11 cellular contexts compared by ENCODE assay signal in the genomic region with DNA sequence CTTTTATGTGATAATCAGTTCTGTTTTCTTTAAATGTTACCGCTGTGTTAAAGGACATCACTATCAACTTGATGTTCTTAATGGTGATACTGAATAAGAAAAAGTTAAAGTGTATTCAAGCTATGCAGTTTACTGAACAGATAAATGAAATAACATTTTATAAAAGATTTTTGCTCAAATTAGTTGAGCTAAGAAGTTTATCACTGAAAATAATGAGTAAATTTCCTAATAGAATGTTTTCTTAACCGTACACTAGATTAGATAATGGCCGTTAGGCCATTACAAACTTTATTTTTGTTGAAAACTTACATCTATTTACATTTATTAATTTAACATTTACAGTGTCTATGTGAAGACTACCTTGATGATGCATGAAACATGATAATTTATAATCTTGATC. TPM values are rescaled to one million over a fixed set of nuclear protein-coding genes. Genes with fewer than 3 reads are reported as not detected.
A peak's percentile ranks its signal among the peaks of the same experiment; 100 is the strongest.
DNase-seq lines count a peak whose midpoint lies in the region; ATAC-seq, FAIRE-seq and TF ChIP-seq lines count a peak whose summit lies in the region.
"Had no signal": no experiment of that assay in that cellular context is flagged by ENCODE, and none has a peak within 500 bp of the region (broad histone marks: within the 10 kb centered on the region; RNA-seq: fewer than 3 reads in every experiment).

No MANE protein-coding gene starts in this region.

- peaks cover 18 to 49% of the 10 kb centered on the region in 2 donors for H3K36me3 Mint-ChIP-seq in activated naive CD4-positive, alpha-beta T cell treated with anti-CD3 and anti-CD28 coated beads, Interleukin-2, amount 50 U/mL, for 72 hours
- H3K36me3 Mint-ChIP-seq in naive thymus-derived CD4-positive, alpha-beta T cell, result peaks cover 0 to 44% (median 14%) of the 10 kb centered on the region in 5 donors
- peaks cover 76% of the 10 kb centered on the region for H3K36me3 Mint-ChIP-seq in nephron progenitor cell (ENCODE audit: low read depth)

- TF ChIP-seq POLR2A in A549 (IDR thresholded peaks at IDR 0.05; ENCODE audit: low read length) (no peak), GM12892 (IDR thresholded peaks at IDR 0.05; ENCODE audit: low read depth, low read length) (no peak)

- no peaks in the 10 kb centered on the region for H3K27me3 ChIP-seq in naive thymus-derived CD4-positive, alpha-beta T cell (ENCODE audit: control insufficient read depth in 2 of 2, insufficient read depth in 2 of 2, low read length in 2 of 2)
- H3K27me3 ChIP-seq: MG63 had no signal

- no peak for TF ChIP-seq EP300 in A549 (IDR thresholded peaks at IDR 0.05)

- H3K27me3 Mint-ChIP-seq in naive thymus-derived CD4-positive, alpha-beta T cell, result no peaks in the 10 kb centered on the region
- H3K27me3 Mint-ChIP-seq in nephron progenitor cell (ENCODE audit: low read depth, poor library complexity), result no peaks in the 10 kb centered on the region

- DNase-seq in A549 (ENCODE audit: low read depth in 1 of 2, low spot score in 1 of 2) (no peak), GM12892 (ENCODE audit: insufficient read length) (no peak), nephron progenitor cell (no peak), cerebellum (ENCODE audit: low spot score) (no peak)
- no peak for DNase-seq in activated naive CD4-positive, alpha-beta T cell treated with anti-CD3 and anti-CD28 coated beads, Interleukin-2, amount 50 U/mL, for 72 hours (ENCODE audit: low spot score in 2 of 2)
- DNase-seq in naive thymus-derived CD4-positive, alpha-beta T cell, result no peak
- DNase-seq in effector CD4-positive, alpha-beta T cell, result no peak
- DNase-seq: C1 segment of cervical spinal cord, MG63, PC-9 had no signal

- intact Hi-C loops in naive thymus-derived CD4-positive, alpha-beta T cell (cut with micrococcal nuclease), result loop anchor here (5.0 to 10.0 kb wide), 3 partner anchors 572 to 1494 kb away; partner anchors contain the start of genes ARHGDIB (in 2 of the 2) and STRAP (in 1 of the 2)

- CTCF ChIA-PET in A549 (lab: Yijun Ruan, JAX), result no interaction called here
- CTCF ChIA-PET in naive thymus-derived CD4-positive, alpha-beta T cell (lab: Charles Lee), result interaction anchor here (0.6 kb wide), 1 partner anchor 50 kb away, joined by 3 read pairs; no protein-coding TSS in a partner anchor

- FAIRE-seq in A549 (lab: Jason Lieb, UNC) (peak; percentile 18), GM12892 (lab: Jason Lieb, UNC) (peak; percentile 77)

- ATAC-seq in A549, result no peak
- ATAC-seq in activated naive CD4-positive, alpha-beta T cell treated with anti-CD3 and anti-CD28 coated beads, Interleukin-2, amount 50 U/mL, for 72 hours, result no peak
- no peak for ATAC-seq in naive thymus-derived CD4-positive, alpha-beta T cell
- ATAC-seq in HG03565 (IDR thresholded peaks at IDR 0.05; ENCODE audit: unreplicated experiment), result no peak

- no peaks in the 10 kb centered on the region for H3K9me3 Mint-ChIP-seq in activated naive CD4-positive, alpha-beta T cell treated with anti-CD3 and anti-CD28 coated beads, Interleukin-2, amount 50 U/mL, for 72 hours
- H3K9me3 Mint-ChIP-seq in naive thymus-derived CD4-positive, alpha-beta T cell, result no peaks in the 10 kb centered on the region
- peaks cover 47% of the 10 kb centered on the region for H3K9me3 Mint-ChIP-seq in nephron progenitor cell

- TF ChIP-seq CTCF in A549 (IDR thresholded peaks at IDR 0.05) (no peak), nephron progenitor cell (IDR thresholded peaks at IDR 0.05) (no peak)

- WGBS in A549 (ENCODE audit: missing lambda C conversion rate), result 92% methylated on average over 3 of the region's 3 CpGs

- H3K4me2 ChIP-seq in A549, result peak overlapping the region; percentile 3; the same call in 1 of the 3 replicates
- H3K4me2 ChIP-seq: PC-9 had no signal

- peaks cover 32% of the 10 kb centered on the region for H3K4me1 ChIP-seq in A549
- peaks cover 64 to 66% of the 10 kb centered on the region in 2 donors for H3K4me1 ChIP-seq in naive thymus-derived CD4-positive, alpha-beta T cell (ENCODE audit: control insufficient read depth in 2 of 2, insufficient read depth in 2 of 2, low read length in 2 of 2)

- H3K27ac Mint-ChIP-seq in activated naive CD4-positive, alpha-beta T cell treated with anti-CD3 and anti-CD28 coated beads, Interleukin-2, amount 50 U/mL, for 72 hours, result peak overlapping the region; percentile 89 to 91
- H3K27ac Mint-ChIP-seq in naive thymus-derived CD4-positive, alpha-beta T cell, result peak overlapping the region; percentile 69 to 97 (median 93)
- no peak overlapping the region for H3K27ac Mint-ChIP-seq in nephron progenitor cell

- H3K4me3 Mint-ChIP-seq in naive thymus-derived CD4-positive, alpha-beta T cell, result peak overlapping the region; percentile 42 to 84 (median 78)
- H3K4me3 Mint-ChIP-seq in nephron progenitor cell, result no peak overlapping the region

- no peaks in the 10 kb centered on the region for H3K36me3 ChIP-seq in naive thymus-derived CD4-positive, alpha-beta T cell (ENCODE audit: control insufficient read depth in 2 of 3, insufficient read depth in 3 of 3, low read length in 3 of 3)

- no peak overlapping the region for H3K4me3 ChIP-seq in A549
- H3K4me3 ChIP-seq in naive thymus-derived CD4-positive, alpha-beta T cell (ENCODE audit: low read length), result no peak overlapping the region
- H3K4me3 ChIP-seq: MG63, PC-9 had no signal

- H3K27ac ChIP-seq in A549, result no peak overlapping the region
- H3K27ac ChIP-seq in naive thymus-derived CD4-positive, alpha-beta T cell (ENCODE audit: low read depth, low read length), result peak overlapping the region; percentile 61
- H3K27ac ChIP-seq: PC-9 had no signal

- POLR2A ChIA-PET in A549 (lab: Yijun Ruan, JAX), result no interaction called here
- POLR2A ChIA-PET in naive thymus-derived CD4-positive, alpha-beta T cell (lab: Charles Lee), result interaction anchor here (0.6 to 1.9 kb wide), 7 partner anchors 13 to 571 kb away, joined by 3 to 16 read pairs (median 4); partner anchors contain the start of gene ATF7IP

- H3K9me3 ChIP-seq in A549, result peaks cover 7% of the 10 kb centered on the region; the same call in 1 of the 3 replicates
- H3K9me3 ChIP-seq in naive thymus-derived CD4-positive, alpha-beta T cell (ENCODE audit: control insufficient read depth in 2 of 3, low read length in 3 of 3), result no peaks in the 10 kb centered on the region

- no peak for TF ChIP-seq RAD21 in A549 (conservative IDR thresholded peaks at IDR 0.05 in 1 of 2, IDR thresholded peaks at IDR 0.05 in 1 of 2)

- peaks cover 38 to 93% (median 82%) of the 10 kb centered on the region in 7 donors for H3K4me1 Mint-ChIP-seq in naive thymus-derived CD4-positive, alpha-beta T cell
- H3K4me1 Mint-ChIP-seq in nephron progenitor cell, result peaks cover 43% of the 10 kb centered on the region

TF ChIP-seq in A549, 52 proteins besides CTCF, POLR2A, EP300 and RAD21:
- TF ChIP-seq ELK1 (IDR thresholded peaks at IDR 0.05; ENCODE audit: low read depth, low read length) (no peak), FOSL2 (IDR thresholded peaks at IDR 0.05) (no peak), FOSL2 (CRISPR knock-in tag; IDR thresholded peaks at IDR 0.05) (no peak)
- TF ChIP-seq, protein P1, sequence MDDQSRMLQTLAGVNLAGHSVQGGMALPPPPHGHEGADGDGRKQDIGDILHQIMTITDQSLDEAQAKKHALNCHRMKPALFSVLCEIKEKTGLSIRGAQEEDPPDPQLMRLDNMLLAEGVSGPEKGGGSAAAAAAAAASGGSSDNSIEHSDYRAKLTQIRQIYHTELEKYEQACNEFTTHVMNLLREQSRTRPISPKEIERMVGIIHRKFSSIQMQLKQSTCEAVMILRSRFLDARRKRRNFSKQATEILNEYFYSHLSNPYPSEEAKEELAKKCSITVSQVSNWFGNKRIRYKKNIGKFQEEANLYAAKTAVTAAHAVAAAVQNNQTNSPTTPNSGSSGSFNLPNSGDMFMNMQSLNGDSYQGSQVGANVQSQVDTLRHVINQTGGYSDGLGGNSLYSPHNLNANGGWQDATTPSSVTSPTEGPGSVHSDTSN (IDR thresholded peaks at IDR 0.05), result no peak

RNA-seq across cellular contexts. Expression of gene ATF7IP, which starts 25.0 kb away (rescaled TPM):
- polyA plus RNA-seq in A549 (2011; rRNA removed) (14.2 and 15.2 TPM in 2 replicates), A549 (2017; fragmentation: RNase III; extraction: RNeasy Plus Mini Kit Qiagen cat#74134 plus additional on column Dnase treatment) (5.6 to 7.1 TPM (median 6.4 TPM) in 3 replicates)
- 2.4 and 2.9 TPM in 2 replicates for polyA plus RNA-seq in A549 (2012; cell fraction: cytosol; rRNA removed)
- polyA plus RNA-seq in A549 (2012; cell fraction: nucleus; rRNA removed), result 4.5 and 9.7 TPM in 2 replicates
- polyA minus RNA-seq in A549 (2011; rRNA and poly(A)+ RNA removed), result 36.1 and 40.7 TPM in 2 replicates
- 12.0 TPM for polyA plus RNA-seq in GM12892 (2012; ENCODE audit: missing spikeins)
- total RNA-seq in activated naive CD4-positive, alpha-beta T cell treated with anti-CD3 and anti-CD28 coated beads, Interleukin-2, amount 50 U/mL, for 72 hours, result 10 to 100 TPM; 78.1 to 85.5 TPM
- 100 to 1,000 TPM; 113 to 181 (median 144) TPM for total RNA-seq in naive thymus-derived CD4-positive, alpha-beta T cell
- polyA plus RNA-seq in naive thymus-derived CD4-positive, alpha-beta T cell, result 100 to 1,000 TPM in 1 of 2 donors, 10 to 100 TPM in 1; 92.7 to 124 TPM
- total RNA-seq in cerebellum, result 103 TPM
